14 cellular contexts compared by ENCODE assay signal in genomic region chr11:62295504-62295903, GRCh38. TPM values are rescaled to one million over a fixed set of nuclear protein-coding genes. Genes with fewer than 3 reads are reported as not detected.
DNase-seq lines count a peak whose midpoint lies in the region; ATAC-seq and TF ChIP-seq lines count a peak whose summit lies in the region.
"Had no signal": no experiment of that assay in that cellular context is flagged by ENCODE, and none has a peak within 500 bp of the region (broad histone marks: within the 10 kb centered on the region; RNA-seq: fewer than 3 reads in every experiment).

No MANE protein-coding gene starts in this region.

- H3K4me1 ChIP-seq in left lung (no peaks in the 10 kb centered on the region), gastrocnemius medialis (no peaks in the 10 kb centered on the region)
- H3K4me1 ChIP-seq: Caco-2, esophagus muscularis mucosa, upper lobe of left lung had no signal

- H3K4me3 ChIP-seq in brain microvascular endothelial cell (ENCODE audit: low read depth, low read length) (no peak overlapping the region), left lung (no peak overlapping the region), gastrocnemius medialis (no peak overlapping the region)
- H3K4me3 ChIP-seq: esophagus muscularis mucosa, upper lobe of left lung had no signal

- peak; percentile 22 for DNase-seq in COLO829 (ENCODE audit: low spot score)
- DNase-seq in LoVo (ENCODE audit: low spot score), result peak; percentile 7
- DNase-seq in brain microvascular endothelial cell, result peak; percentile 43
- no peak for DNase-seq in left lung
- DNase-seq in dedifferentiated amniotic fluid mesenchymal stem cell (ENCODE audit: extremely low spot score), result no peak
- DNase-seq in gastrocnemius medialis, result no peak
- DNase-seq: activated naive CD4-positive, alpha-beta T cell treated with Interleukin-2 at 50 U/mL for 16 hours; naive B cell; NCI-H446 had no signal

- H3K36me3 ChIP-seq in brain microvascular endothelial cell (replicated peaks) (no peaks in the 10 kb centered on the region), left lung (no peaks in the 10 kb centered on the region), gastrocnemius medialis (no peaks in the 10 kb centered on the region)
- H3K36me3 ChIP-seq: esophagus muscularis mucosa, upper lobe of left lung had no signal

- TF ChIP-seq CTCF in brain microvascular endothelial cell (IDR thresholded peaks at IDR 0.05; ENCODE audit: low read depth, low read length, missing control alignments) (no peak), left lung (IDR thresholded peaks at IDR 0.05) (no peak), gastrocnemius medialis (IDR thresholded peaks at IDR 0.05 in 4 of 5, conservative IDR thresholded peaks at IDR 0.05 in 1 of 5) (no peak)

- H3K9me3 ChIP-seq in left lung (no peaks in the 10 kb centered on the region), gastrocnemius medialis (no peaks in the 10 kb centered on the region)
- H3K9me3 ChIP-seq: Caco-2, esophagus muscularis mucosa, upper lobe of left lung had no signal

- H3K27ac ChIP-seq in brain microvascular endothelial cell (no peak overlapping the region), left lung (no peak overlapping the region), gastrocnemius medialis (no peak overlapping the region)
- H3K27ac ChIP-seq: esophagus muscularis mucosa, upper lobe of left lung had no signal

- ATAC-seq in left lung (peak; percentile 84), gastrocnemius medialis (no peak), GM21737 (IDR thresholded peaks at IDR 0.05; ENCODE audit: unreplicated experiment) (no peak), HG02973 (IDR thresholded peaks at IDR 0.05; ENCODE audit: unreplicated experiment) (no peak)

- intact Hi-C loops in left lung (cut with DNase I), result no loop called here
- intact Hi-C loops in gastrocnemius medialis (cut with DNase I; ENCODE audit: low total_unique reads), result no loop called here

- H3K27me3 ChIP-seq in brain microvascular endothelial cell (replicated peaks) (no peaks in the 10 kb centered on the region), left lung (peaks cover 0 to 47% of the 10 kb centered on the region in 2 donors), gastrocnemius medialis (peaks cover 0 to 3% (median 0%) of the 10 kb centered on the region in 3 donors)
- H3K27me3 ChIP-seq: upper lobe of left lung had no signal

- no peak for TF ChIP-seq POLR2A in gastrocnemius medialis (IDR thresholded peaks at IDR 0.05)

- in situ Hi-C loops in brain microvascular endothelial cell (cut with HindIII; ENCODE audit: low pct_ligation_motif_present, low sequenced_read_pairs) (no loop called here), gastrocnemius medialis (cut with MboI; ENCODE audit: low sequenced_read_pairs in 4 of 4) (no loop called here)

RNA-seq across cellular contexts. Expression of gene SCGB1D4, which starts 3.4 kb away (rescaled TPM):
- total RNA-seq in left lung (not detected), gastrocnemius medialis (not detected)
- total RNA-seq: Caco-2, esophagus muscularis mucosa, upper lobe of left lung had no signal

RNA-seq across cellular contexts. Expression of gene SCGB2A2, which starts 25.5 kb away (rescaled TPM):
- total RNA-seq in left lung (not detected), gastrocnemius medialis (not detected)
- total RNA-seq: Caco-2, esophagus muscularis mucosa, upper lobe of left lung had no signal

RNA-seq across cellular contexts. Expression of gene ASRGL1, which starts 41.7 kb away (rescaled TPM):
- total RNA-seq in left lung, result 10 to 100 TPM; 12.8 to 26.6 TPM
- total RNA-seq in gastrocnemius medialis, result 10 to 100 TPM in 2 of 4 donors, 1 to 10 TPM in 2; 6.4 to 24.6 (median 8.7) TPM

RNA-seq across cellular contexts. Expression of gene SCGB1D2, which starts 53.5 kb away (rescaled TPM):
- total RNA-seq in left lung (not detected), gastrocnemius medialis (1 to 10 TPM in 2 of 4 donors, not detected in 2; 2.2 to 3.0 TPM)
- total RNA-seq: Caco-2, esophagus muscularis mucosa, upper lobe of left lung had no signal

Comparison
In these comparisons a context has a peak if more than half of its experiments do, and no peak if none do; other contexts are left out.
1. DNase-seq: peak in COLO829 (single experiment), LoVo (single experiment) and brain microvascular endothelial cell (single experiment); none in left lung (0 of 2), dedifferentiated amniotic fluid mesenchymal stem cell (single experiment) and gastrocnemius medialis (0 of 2).